10 cellular contexts compared by ENCODE assay signal in the genomic region with DNA sequence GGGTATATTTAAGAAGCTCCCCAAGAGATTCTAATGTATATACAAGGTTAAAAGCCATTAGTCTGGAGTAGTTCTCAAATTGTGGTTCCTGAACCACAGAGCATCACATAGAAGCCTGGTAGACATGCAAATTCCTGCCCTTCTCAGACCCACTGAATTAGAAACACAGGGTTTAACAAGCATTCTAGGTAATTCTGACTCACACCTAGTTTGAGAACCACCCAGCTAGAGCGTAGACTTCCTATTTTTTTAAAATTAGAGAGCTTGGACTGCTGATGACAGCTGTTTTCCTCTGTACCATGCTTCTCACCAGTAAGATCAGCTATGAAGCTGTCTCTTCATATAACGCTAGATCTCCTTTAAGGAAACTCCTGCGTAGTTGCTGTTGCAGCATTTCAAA. TPM values are rescaled to one million over a fixed set of nuclear protein-coding genes. Genes with fewer than 3 reads are reported as not detected.
DNase-seq lines count a peak whose midpoint lies in the region; ATAC-seq, FAIRE-seq and TF ChIP-seq lines count a peak whose summit lies in the region.
"Had no signal": no experiment of that assay in that cellular context is flagged by ENCODE, and none has a peak within 500 bp of the region (broad histone marks: within the 10 kb centered on the region; RNA-seq: fewer than 3 reads in every experiment).

No MANE protein-coding gene starts in this region.

- peaks cover 7% of the 10 kb centered on the region for H3K4me1 Mint-ChIP-seq in neural progenitor cell

- TF ChIP-seq CTCF in kidney epithelial cell (IDR thresholded peaks at IDR 0.05; ENCODE audit: insufficient read depth, low read length, poor library complexity, severe bottlenecking) (no peak), neural progenitor cell (IDR thresholded peaks at IDR 0.05) (no peak)

- DNase-seq in GM12892 (ENCODE audit: insufficient read length) (peak; percentile 33), kidney epithelial cell (ENCODE audit: low read depth) (peak; percentile 5), NCI-H1436 treated with DMSO at 0.1 percent for 48 hours (lab: John Stamatoyannopoulos, UW) (no peak), glomerular visceral epithelial cell (ENCODE audit: extremely low spot score) (no peak), neural progenitor cell (ENCODE audit: low spot score) (no peak), NCI-H345 treated with DMSO at 0.1 percent for 48 hours (lab: John Stamatoyannopoulos, UW; ENCODE audit: unreplicated experiment) (no peak)
- DNase-seq: activated CD8-positive, alpha-beta memory T cell treated with anti-CD3 and anti-CD28 coated beads, Interleukin-2, amount 50 U/mL, for 48 hours had no signal

- peaks cover 2% of the 10 kb centered on the region for H3K27me3 Mint-ChIP-seq in neural progenitor cell (ENCODE audit: insufficient read depth, low read depth)

- H3K4me3 ChIP-seq in kidney epithelial cell (ENCODE audit: low read depth, low read length) (no peak overlapping the region), neural progenitor cell (no peak overlapping the region)

- H3K9me3 Mint-ChIP-seq in neural progenitor cell: peaks cover 2% of the 10 kb centered on the region

- H3K36me3 Mint-ChIP-seq in neural progenitor cell: peaks cover 14% of the 10 kb centered on the region

- no peak overlapping the region for H3K27ac ChIP-seq in neural progenitor cell

- H3K79me2 ChIP-seq in neural progenitor cell (ENCODE audit: low read depth): no peaks in the 10 kb centered on the region

- H3K27ac Mint-ChIP-seq in neural progenitor cell: no peak overlapping the region

- H3K27me3 ChIP-seq in kidney epithelial cell (ENCODE audit: control insufficient read depth, insufficient read depth, low read length): no peaks in the 10 kb centered on the region
- no peaks in the 10 kb centered on the region for H3K27me3 ChIP-seq in neural progenitor cell

- H2AFZ ChIP-seq in neural progenitor cell (replicated peaks): no peak overlapping the region

- no peaks in the 10 kb centered on the region for H3K9me3 ChIP-seq in neural progenitor cell (ENCODE audit: low read depth)

- ATAC-seq in GM21423 (IDR thresholded peaks at IDR 0.05; ENCODE audit: unreplicated experiment) (peak; percentile 90), HG03460 (IDR thresholded peaks at IDR 0.05; ENCODE audit: unreplicated experiment) (peak; percentile 89)
- ATAC-seq: Panc1 had no signal

- H3K4me1 ChIP-seq in neural progenitor cell: no peaks in the 10 kb centered on the region

- H3K9ac ChIP-seq in neural progenitor cell: no peak overlapping the region

- no peaks in the 10 kb centered on the region for H3F3A ChIP-seq in neural progenitor cell (ENCODE audit: low read depth)

- H3K36me3 ChIP-seq in kidney epithelial cell (ENCODE audit: control insufficient read depth, insufficient read depth, low read length) (no peaks in the 10 kb centered on the region), neural progenitor cell (no peaks in the 10 kb centered on the region)

- H3K4me3 Mint-ChIP-seq in neural progenitor cell: no peak overlapping the region

- no peak for TF ChIP-seq POLR2A in GM12892 (IDR thresholded peaks at IDR 0.05; ENCODE audit: low read depth, low read length)

- no peak overlapping the region for H3K4me2 ChIP-seq in neural progenitor cell

- no peaks in the 10 kb centered on the region for H4K20me1 ChIP-seq in neural progenitor cell (ENCODE audit: low read depth)

- FAIRE-seq in GM12892 (lab: Jason Lieb, UNC): no peak

RNA-seq across cellular contexts. Expression of gene HS3ST3B1, which starts 50.6 kb away (rescaled TPM):
- 0.89 TPM for polyA plus RNA-seq in GM12892 (2012; ENCODE audit: missing spikeins)
- 25.1 and 25.2 TPM in 2 replicates for total RNA-seq in kidney epithelial cell
- 21.2 and 21.5 TPM in 2 replicates for total RNA-seq in neural progenitor cell (ENCODE audit: low replicate concordance)

Comparison
In these comparisons a context has a peak if more than half of its experiments do, and no peak if none do; other contexts are left out.
1. DNase-seq: peak in GM12892 (single experiment) and kidney epithelial cell (single experiment); none in NCI-H1436 treated with DMSO at 0.1 percent for 48 hours (single experiment), glomerular visceral epithelial cell (single experiment), neural progenitor cell (single experiment) and NCI-H345 treated with DMSO at 0.1 percent for 48 hours (single experiment).